20 cellular contexts compared by ENCODE assay signal in genomic region chr2:18154812-18155211, GRCh38.
A peak's percentile ranks its signal among the peaks of the same experiment; 100 is the strongest.
DNase-seq lines count a peak whose midpoint lies in the region; ATAC-seq and TF ChIP-seq lines count a peak whose summit lies in the region.
"Had no signal": no experiment of that assay in that cellular context is flagged by ENCODE, and none has a peak within 500 bp of the region (broad histone marks: within the 10 kb centered on the region; RNA-seq: fewer than 3 reads in every experiment).

No MANE protein-coding gene starts in this region.

- no peaks in the 10 kb centered on the region for H3K9me2 ChIP-seq in hepatocyte (replicated peaks; ENCODE audit: insufficient read depth)

- H3K4me1 ChIP-seq in SJCRH30 (peaks cover 58% of the 10 kb centered on the region), hepatocyte (ENCODE audit: insufficient read depth) (no peaks in the 10 kb centered on the region)
- H3K4me1 ChIP-seq: Caco-2, testis had no signal

- no peak overlapping the region for H3K4me2 ChIP-seq in hepatocyte

- H3K27me3 ChIP-seq in SJCRH30 = no peaks in the 10 kb centered on the region
- no peaks in the 10 kb centered on the region for H3K27me3 ChIP-seq in hepatocyte
- H3K27me3 ChIP-seq: testis had no signal

- H3K79me2 ChIP-seq in hepatocyte = no peaks in the 10 kb centered on the region

- peak; percentile 5 for DNase-seq in HCEC 1CT
- DNase-seq in SJCRH30 = peak; percentile 86 to 95
- no peak for DNase-seq in hepatocyte (ENCODE audit: low spot score)
- no peak for DNase-seq in G401 (ENCODE audit: low spot score)
- DNase-seq in NCI-H226 = no peak
- DNase-seq in stimulated activated naive CD8-positive, alpha-beta T cell treated with anti-CD3 and anti-CD28 coated beads, Interleukin-15, Interleukin-2, amounts not matched to agents 100 U/mL and 50 U/mL, for 24 hours = no peak
- DNase-seq in activated CD4-positive, alpha-beta T cell treated with anti-CD3 and anti-CD28 coated beads, Interleukin-2, amount 50 U/mL, for 48 hours = no peak
- DNase-seq: activated CD4-positive, alpha-beta T cell treated with anti-CD3 and anti-CD28 coated beads for 1 hour; activated naive CD4-positive, alpha-beta T cell treated with Interleukin-2 at 50 U/mL for 16 hours; activated T-cell treated with anti-CD3 and anti-CD28 coated beads, Interleukin-2, amount 50 U/mL, for 4 hours; amygdala; dermis blood vessel endothelial cell; H9; NCI-H1436 treated with DMSO at 0.1 percent for 48 hours; stimulated activated CD4-positive, alpha-beta T cell treated with anti-CD3 and anti-CD28 coated beads, Interleukin-2, amount 100 ng/mL, for 24 hours; SW 1271; testis had no signal

- peak; percentile 7 for TF ChIP-seq CTCF in hepatocyte (IDR thresholded peaks at IDR 0.05; ENCODE audit: poor library complexity)

- H2AFZ ChIP-seq in hepatocyte = no peak overlapping the region

- no peaks in the 10 kb centered on the region for H3K36me3 ChIP-seq in SJCRH30
- H3K36me3 ChIP-seq in hepatocyte (replicated peaks; ENCODE audit: insufficient read depth, low read depth) = no peaks in the 10 kb centered on the region

- H3K9me3 ChIP-seq in SJCRH30 (replicated peaks) = no peaks in the 10 kb centered on the region
- H3K9me3 ChIP-seq in hepatocyte (ENCODE audit: low read depth) = no peaks in the 10 kb centered on the region
- H3K9me3 ChIP-seq: Caco-2, testis had no signal

- no peaks in the 10 kb centered on the region for H4K20me1 ChIP-seq in hepatocyte (ENCODE audit: insufficient read depth, poor library complexity, severe bottlenecking)

- in situ Hi-C loops in G401 (cut with HindIII; ENCODE audit: low sequenced_read_pairs) = no loop called here

- H3K4me3 ChIP-seq in SJCRH30 (no peak overlapping the region), hepatocyte (no peak overlapping the region)
- H3K4me3 ChIP-seq: testis had no signal

- ATAC-seq in stimulated activated naive CD8-positive, alpha-beta T cell treated with anti-CD3 and anti-CD28 coated beads, Interleukin-15, Interleukin-2, amounts not matched to agents 100 U/mL and 50 U/mL, for 24 hours = no peak
- ATAC-seq: activated T-cell treated with anti-CD3 and anti-CD28 coated beads, Interleukin-2, amount 50 U/mL, for 4 hours; Right ventricle myocardium inferior; stimulated activated memory B cell treated with anti-CD40 and anti-IgM and Interleukin-4, amounts not matched to agents 10 μg/mL and 1 μg/mL and 100 μg/mL, for 72 hours had no signal

- H3K27ac ChIP-seq in SJCRH30 (peak overlapping the region; percentile 98), hepatocyte (no peak overlapping the region)
- H3K27ac ChIP-seq: testis had no signal

Comparison
In these comparisons a context has a peak if more than half of its experiments do, and no peak if none do; other contexts are left out.
1. DNase-seq: peak in HCEC 1CT (single experiment) and SJCRH30 (2 of 2); none in hepatocyte (single experiment), G401 (single experiment), NCI-H226 (single experiment), stimulated activated naive CD8-positive, alpha-beta T cell treated with anti-CD3 and anti-CD28 coated beads, Interleukin-15, Interleukin-2, amounts not matched to agents 100 U/mL and 50 U/mL, for 24 hours (single experiment) and activated CD4-positive, alpha-beta T cell treated with anti-CD3 and anti-CD28 coated beads, Interleukin-2, amount 50 U/mL, for 48 hours (0 of 2).